Comparison of ENCODE assay signal across 2 cellular contexts in genomic region chr19:16575861-16576689, GRCh38.
TF ChIP-seq lines count a peak whose summit lies in the region.

No MANE protein-coding gene starts in this region.

TF ChIP-seq in IMR-90, 13 proteins besides CTCF, POLR2A, EP300 and RAD21:
- TF ChIP-seq RCOR1 (IDR thresholded peaks at IDR 0.05; ENCODE audit: insufficient replicate concordance, low read length), result no peak
- no peak for TF ChIP-seq FOS (IDR thresholded peaks at IDR 0.05; ENCODE audit: low read depth, low read length)
- TF ChIP-seq BHLHE40 (IDR thresholded peaks at IDR 0.05; ENCODE audit: low read depth, low read length), result no peak
- TF ChIP-seq MAFK (IDR thresholded peaks at IDR 0.05; ENCODE audit: low read depth, low read length), result no peak
- TF ChIP-seq ELK1 (IDR thresholded peaks at IDR 0.05; ENCODE audit: borderline replicate concordance, low read depth, low read length), result no peak
- TF ChIP-seq MXI1 (IDR thresholded peaks at IDR 0.05; ENCODE audit: borderline replicate concordance, low read depth, low read length), result no peak
- no peak for TF ChIP-seq USF2 (IDR thresholded peaks at IDR 0.05; ENCODE audit: low read depth, low read length)
- no peak for TF ChIP-seq SMC3 (IDR thresholded peaks at IDR 0.05; ENCODE audit: low read depth, low read length)
- no peak for TF ChIP-seq CEBPB (IDR thresholded peaks at IDR 0.05; ENCODE audit: low read depth, low read length)
- TF ChIP-seq CHD1 (IDR thresholded peaks at IDR 0.05; ENCODE audit: low read depth, low read length), result no peak
- TF ChIP-seq NFE2L2 (IDR thresholded peaks at IDR 0.05; ENCODE audit: low read depth, low read length), result no peak

TF ChIP-seq in H1, 55 proteins besides CTCF, POLR2A, EP300 and RAD21:
- no peak for TF ChIP-seq YY1 (IDR thresholded peaks at IDR 0.05; ENCODE audit: low read depth, low read length)
- TF ChIP-seq NANOG (IDR thresholded peaks at IDR 0.05; ENCODE audit: insufficient read depth, low read depth, low read length, poor library complexity, severe bottlenecking), result no peak
- TF ChIP-seq TEAD4 (IDR thresholded peaks at IDR 0.05; ENCODE audit: low read depth, low read length), result no peak
- no peak for TF ChIP-seq CBX8 (IDR thresholded peaks at IDR 0.05; ENCODE audit: borderline replicate concordance, low read depth, low read length)
- no peak for TF ChIP-seq HDAC2 (IDR thresholded peaks at IDR 0.05; ENCODE audit: borderline replicate concordance in 1 of 2, low read depth in 2 of 2, low read length in 2 of 2)
- no peak for TF ChIP-seq PHF8 (conservative IDR thresholded peaks at IDR 0.05; ENCODE audit: low read depth, low read length)
- no peak for TF ChIP-seq JUND (IDR thresholded peaks at IDR 0.05; ENCODE audit: low read length)
- no peak for TF ChIP-seq SRF (IDR thresholded peaks at IDR 0.05; ENCODE audit: low read depth, low read length)
- TF ChIP-seq GTF2F1 (IDR thresholded peaks at IDR 0.05; ENCODE audit: borderline replicate concordance, low read depth, low read length), result no peak
- no peak for TF ChIP-seq RNF2 (IDR thresholded peaks at IDR 0.05; ENCODE audit: borderline replicate concordance, low read depth, low read length, missing control alignments, poor library complexity, severe bottlenecking)
- TF ChIP-seq RXRA (IDR thresholded peaks at IDR 0.05; ENCODE audit: insufficient read depth, low read depth, low read length), result no peak
- no peak for TF ChIP-seq EGR1 (IDR thresholded peaks at IDR 0.05; ENCODE audit: borderline replicate concordance, low read depth, low read length)
- TF ChIP-seq TAF7 (optimal IDR thresholded peaks at IDR 0.05; ENCODE audit: borderline replicate concordance, low read depth, low read length), result no peak
- no peak for TF ChIP-seq BACH1 (IDR thresholded peaks at IDR 0.05; ENCODE audit: low read length)
- no peak for TF ChIP-seq CBX5 (IDR thresholded peaks at IDR 0.05; ENCODE audit: low read depth, low read length)
